ENCODE assay signal across 1 cellular context in the genomic region with DNA sequence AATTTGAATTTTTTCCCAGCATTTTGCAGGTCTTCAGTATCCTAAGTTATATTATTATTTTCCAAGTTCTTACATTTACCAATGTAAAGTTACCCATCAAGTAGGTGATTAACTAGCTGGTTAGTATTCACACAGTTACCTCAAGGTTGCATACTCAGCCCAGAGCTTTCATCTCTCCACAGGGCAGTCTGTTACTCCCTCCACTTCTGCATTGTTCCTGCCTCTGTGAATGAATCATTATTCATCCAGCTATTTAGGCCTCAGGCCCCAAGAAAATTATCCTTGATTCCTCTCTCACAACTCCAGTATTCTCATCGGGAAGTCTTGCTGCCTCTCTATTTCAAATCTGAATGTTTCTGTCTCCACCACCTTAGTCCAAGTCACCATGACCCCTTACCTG.
TF ChIP-seq lines count a peak whose summit lies in the region.

No MANE protein-coding gene starts in this region.

TF ChIP-seq in GM23338, 12 proteins besides CTCF, POLR2A, EP300 and RAD21 (continued from another document):
- TF ChIP-seq REST (IDR thresholded peaks at IDR 0.05; ENCODE audit: unreplicated experiment): no peak
- TF ChIP-seq STAT1 (IDR thresholded peaks at IDR 0.05; ENCODE audit: unreplicated experiment): no peak
